Comparison of ENCODE assay signal across 8 cellular contexts in genomic region chr12:31518680-31519227, GRCh38.
DNase-seq lines count a peak whose midpoint lies in the region; ATAC-seq and TF ChIP-seq lines count a peak whose summit lies in the region.

No MANE protein-coding gene starts in this region.

- TF ChIP-seq RAD21 in neural cell (conservative IDR thresholded peaks at IDR 0.05): no peak

- no peaks in the 10 kb centered on the region for H3K36me3 Mint-ChIP-seq in CD8-positive, alpha-beta T cell

- DNase-seq in ELR (ENCODE audit: low read depth) (peak; percentile 99), NCI-H226 (peak; percentile 98), DMS53 (lab: John Stamatoyannopoulos, UW) (no peak), SKM-1 (lab: John Stamatoyannopoulos, UW; ENCODE audit: unreplicated experiment) (no peak)
- DNase-seq in activated naive CD4-positive, alpha-beta T cell treated with anti-CD3 and anti-CD28 coated beads, Interleukin-2, amount 50 U/mL, for 16 hours: no peak
- DNase-seq in CD8-positive, alpha-beta T cell: no peak

- peak overlapping the region; percentile 74 for H3K27ac ChIP-seq in ectodermal cell (ENCODE audit: insufficient read depth, low read depth, low read length, poor library complexity, severe bottlenecking)
- no peak overlapping the region for H3K27ac ChIP-seq in neural cell (ENCODE audit: low read length)
- H3K27ac ChIP-seq in CD8-positive, alpha-beta T cell (ENCODE audit: low read depth, low read length): no peak overlapping the region

- H3K4me2 ChIP-seq in neural cell (ENCODE audit: low read length): no peak overlapping the region

- H3K9me3 Mint-ChIP-seq in CD8-positive, alpha-beta T cell: no peaks in the 10 kb centered on the region

- TF ChIP-seq CTCF in neural cell (IDR thresholded peaks at IDR 0.05; ENCODE audit: poor library complexity, severe bottlenecking): no peak
- TF ChIP-seq CTCF in CD8-positive, alpha-beta T cell (IDR thresholded peaks at IDR 0.05): no peak

- H3K36me3 ChIP-seq in ectodermal cell (ENCODE audit: control insufficient read depth, insufficient read depth, low read length) (no peaks in the 10 kb centered on the region), neural cell (ENCODE audit: insufficient read depth, low read length) (no peaks in the 10 kb centered on the region)
- no peaks in the 10 kb centered on the region for H3K36me3 ChIP-seq in CD8-positive, alpha-beta T cell (ENCODE audit: insufficient read depth, low read length)

- H3K9me2 ChIP-seq in neural cell (ENCODE audit: insufficient read depth, low read length): no peaks in the 10 kb centered on the region

- H3K4me3 Mint-ChIP-seq in CD8-positive, alpha-beta T cell: no peak overlapping the region

- H3K27me3 ChIP-seq in ectodermal cell (ENCODE audit: control insufficient read depth, insufficient read depth, low read length, poor library complexity, severe bottlenecking): no peaks in the 10 kb centered on the region
- no peaks in the 10 kb centered on the region for H3K27me3 ChIP-seq in neural cell (ENCODE audit: insufficient read depth, low read depth, low read length)
- H3K27me3 ChIP-seq in CD8-positive, alpha-beta T cell (ENCODE audit: insufficient read depth, low read length): no peaks in the 10 kb centered on the region

- CTCF ChIA-PET in CD8-positive, alpha-beta T cell (lab: Charles Lee): no interaction called here

- H3K9me3 ChIP-seq in ectodermal cell (ENCODE audit: control insufficient read depth, low read length): no peaks in the 10 kb centered on the region
- no peaks in the 10 kb centered on the region for H3K9me3 ChIP-seq in neural cell (ENCODE audit: low read length)
- H3K9me3 ChIP-seq in CD8-positive, alpha-beta T cell (ENCODE audit: low read length): no peaks in the 10 kb centered on the region

- peaks cover 29% of the 10 kb centered on the region for H3K4me1 ChIP-seq in ectodermal cell (ENCODE audit: control insufficient read depth, insufficient read depth, low read length)
- no peaks in the 10 kb centered on the region for H3K4me1 ChIP-seq in CD8-positive, alpha-beta T cell (ENCODE audit: insufficient read depth, low read length)

- H4K20me1 ChIP-seq in neural cell (ENCODE audit: insufficient read depth): peaks cover 3% of the 10 kb centered on the region

- H3K27ac Mint-ChIP-seq in CD8-positive, alpha-beta T cell: no peak overlapping the region

- WGBS in ectodermal cell, 2 experiments: 11 to 15% methylated on average over 4 of the region's 4 CpGs

- POLR2A ChIA-PET in CD8-positive, alpha-beta T cell (lab: Charles Lee): no interaction called here

- TF ChIP-seq EP300 in neural cell (conservative IDR thresholded peaks at IDR 0.05; ENCODE audit: poor library complexity, severe bottlenecking): no peak

- peaks cover 5% of the 10 kb centered on the region for H3F3A ChIP-seq in neural cell (ENCODE audit: insufficient read depth, low read length, poor library complexity, severe bottlenecking)

- intact Hi-C loops in CD8-positive, alpha-beta T cell (cut with DNase I, micrococcal nuclease): no loop called here

- no peaks in the 10 kb centered on the region for H3K4me1 Mint-ChIP-seq in CD8-positive, alpha-beta T cell (ENCODE audit: low read depth)

- H3K79me2 ChIP-seq in neural cell (replicated peaks; ENCODE audit: insufficient read depth, low read length): peaks cover 44% of the 10 kb centered on the region

- no peak overlapping the region for H3K9ac ChIP-seq in neural cell (ENCODE audit: low read length)

- H3K4me3 ChIP-seq in ectodermal cell (ENCODE audit: insufficient read depth, low read depth, low read length) (no peak overlapping the region), neural cell (ENCODE audit: low read length) (peak overlapping the region; percentile 13)
- H3K4me3 ChIP-seq in CD8-positive, alpha-beta T cell (ENCODE audit: low read depth, low read length): no peak overlapping the region

- peaks cover 2% of the 10 kb centered on the region for H3K27me3 Mint-ChIP-seq in CD8-positive, alpha-beta T cell (ENCODE audit: low read depth)

- no peak overlapping the region for H2AFZ ChIP-seq in neural cell (ENCODE audit: low read depth, low read length)

- no peak for ATAC-seq in CD8-positive, alpha-beta T cell

TF ChIP-seq in neural cell, 6 proteins besides CTCF, POLR2A, EP300 and RAD21:
- TF ChIP-seq MXI1 (conservative IDR thresholded peaks at IDR 0.05; ENCODE audit: poor library complexity, severe bottlenecking) (no peak), REST (IDR thresholded peaks at IDR 0.05; ENCODE audit: borderline replicate concordance) (no peak), TAF1 (IDR thresholded peaks at IDR 0.05; ENCODE audit: low read depth) (no peak), EZH2 (IDR thresholded peaks at IDR 0.05; ENCODE audit: borderline replicate concordance, insufficient read depth, low read length, poor library complexity, severe bottlenecking) (no peak)

Comparison
In these comparisons a context has a peak if more than half of its experiments do, and no peak if none do; other contexts are left out.
1. DNase-seq: peak in ELR (single experiment) and NCI-H226 (single experiment); none in DMS53 (single experiment), activated naive CD4-positive, alpha-beta T cell treated with anti-CD3 and anti-CD28 coated beads, Interleukin-2, amount 50 U/mL, for 16 hours (single experiment), SKM-1 (single experiment) and CD8-positive, alpha-beta T cell (0 of 7).